ENCODE assay signal across 17 cellular contexts in the genomic region with DNA sequence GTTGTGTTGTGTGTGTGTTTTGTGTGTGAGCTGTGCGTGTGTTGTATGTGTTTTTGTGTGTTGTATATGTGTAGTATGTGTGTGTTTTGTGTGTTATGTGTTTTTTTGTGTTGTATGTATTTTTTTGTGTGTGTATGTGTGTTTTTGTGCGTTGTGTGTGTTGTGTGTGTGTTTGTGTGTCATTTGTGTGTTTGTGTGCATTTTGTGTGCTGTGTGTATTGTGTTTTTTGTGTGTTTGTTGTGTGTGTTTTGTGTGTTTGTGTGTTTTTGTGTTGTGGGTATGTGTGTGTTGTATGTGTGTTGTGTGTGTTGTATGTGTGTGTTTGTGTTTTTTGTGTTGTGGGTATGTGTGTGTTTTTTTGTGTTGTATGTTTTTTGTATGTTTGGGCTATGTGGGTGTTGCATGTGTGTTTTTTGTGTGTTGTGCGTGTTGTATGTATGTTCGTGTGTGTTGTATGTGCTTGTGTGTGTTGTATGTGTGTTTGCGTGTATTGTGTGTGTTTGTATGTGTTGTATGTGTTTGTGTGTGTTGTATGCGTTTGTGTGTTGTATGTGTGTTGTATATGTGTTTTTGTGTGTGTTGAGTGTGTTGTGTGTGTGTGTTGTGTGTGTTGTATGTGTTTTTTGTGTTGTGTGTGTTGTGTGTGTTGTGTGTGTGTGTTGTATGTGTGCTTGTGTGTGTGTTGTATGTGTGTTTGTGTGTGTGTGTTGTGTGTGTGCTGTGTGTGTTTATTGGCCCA.
"Had no signal": no experiment of that assay in that cellular context is flagged by ENCODE, and none has a peak within 500 bp of the region (broad histone marks: within the 10 kb centered on the region; RNA-seq: fewer than 3 reads in every experiment).

No MANE protein-coding gene starts in this region.

- DNase-seq: activated CD4-positive, alpha-beta T cell treated with anti-CD3 and anti-CD28 coated beads, Interleukin-2, amount 10 ng/mL, durations not matched to agents 7 days and 5 days; activated CD4-positive, CD25-positive, alpha-beta regulatory T cell; activated naive CD4-positive, alpha-beta T cell; activated naive CD8-positive, alpha-beta T cell treated with anti-CD3 and anti-CD28 coated beads, Interleukin-2, amount 10 ng/mL, durations not matched to agents 7 days and 5 days; anterior cingulate cortex; effector memory CD8-positive, alpha-beta T cell; left ventricle myocardium superior; nucleus accumbens; small intestine; stimulated activated CD4-positive, alpha-beta T cell treated with anti-CD3 and anti-CD28 coated beads, Interleukin-4, amount 100 ng/mL, for 24 hours; stimulated activated naive CD4-positive, alpha-beta T cell; upper lobe of left lung had no signal

- H3K4me1 Mint-ChIP-seq: activated CD4-positive, alpha-beta T cell treated with anti-CD3 and anti-CD28 coated beads, Interleukin-2, amount 10 ng/mL, durations not matched to agents 7 days and 5 days; activated naive CD8-positive, alpha-beta T cell treated with anti-CD3 and anti-CD28 coated beads, Interleukin-2, amount 10 ng/mL, durations not matched to agents 7 days and 5 days had no signal

- H3K79me2 ChIP-seq: hepatocyte had no signal

- H3K4me3 Mint-ChIP-seq: activated CD4-positive, alpha-beta T cell treated with anti-CD3 and anti-CD28 coated beads, Interleukin-2, amount 10 ng/mL, durations not matched to agents 7 days and 5 days; activated naive CD8-positive, alpha-beta T cell treated with anti-CD3 and anti-CD28 coated beads, Interleukin-2, amount 10 ng/mL, durations not matched to agents 7 days and 5 days; dendritic cell treated with granulocyte-macrophage colony-stimulating factor and Interleukin-4, amounts not matched to agents 40 ng/mL and 50 ng/mL, for 4 days; effector memory CD8-positive, alpha-beta T cell; natural killer cell treated with Interleukin-12 subunit alpha and Interleukin-12 subunit beta and Interleukin-15 and Interleukin-18, amount 100 ng/mL, for 72 hours had no signal

- H2AFZ ChIP-seq: hepatocyte had no signal

- H3K27ac Mint-ChIP-seq: activated CD4-positive, alpha-beta T cell treated with anti-CD3 and anti-CD28 coated beads, Interleukin-2, amount 10 ng/mL, durations not matched to agents 7 days and 5 days; activated naive CD8-positive, alpha-beta T cell treated with anti-CD3 and anti-CD28 coated beads, Interleukin-2, amount 10 ng/mL, durations not matched to agents 7 days and 5 days; dendritic cell treated with granulocyte-macrophage colony-stimulating factor and Interleukin-4, amounts not matched to agents 40 ng/mL and 50 ng/mL, for 4 days; effector memory CD8-positive, alpha-beta T cell; natural killer cell treated with Interleukin-12 subunit alpha and Interleukin-12 subunit beta and Interleukin-15 and Interleukin-18, amount 100 ng/mL, for 72 hours; progenitor cell of endocrine pancreas had no signal

- ATAC-seq: effector memory CD8-positive, alpha-beta T cell; left ventricle myocardium superior; natural killer cell treated with Interleukin-12 subunit alpha and Interleukin-12 subunit beta and Interleukin-15 and Interleukin-18, amount 100 ng/mL, for 72 hours; right cardiac atrium had no signal

- H3K36me3 ChIP-seq: upper lobe of left lung had no signal

- H3K4me3 ChIP-seq: hepatocyte, upper lobe of left lung had no signal

- H3K36me3 Mint-ChIP-seq: activated naive CD8-positive, alpha-beta T cell treated with anti-CD3 and anti-CD28 coated beads, Interleukin-2, amount 10 ng/mL, durations not matched to agents 7 days and 5 days; natural killer cell treated with Interleukin-12 subunit alpha and Interleukin-12 subunit beta and Interleukin-15 and Interleukin-18, amount 100 ng/mL, for 72 hours had no signal

- H3K27me3 ChIP-seq: hepatocyte, upper lobe of left lung had no signal

- H3K27me3 Mint-ChIP-seq: dendritic cell treated with granulocyte-macrophage colony-stimulating factor and Interleukin-4, amounts not matched to agents 40 ng/mL and 50 ng/mL, for 4 days; effector memory CD8-positive, alpha-beta T cell had no signal

- H3K27ac ChIP-seq: hepatocyte, upper lobe of left lung had no signal

- H3K9me3 ChIP-seq: upper lobe of left lung had no signal

- H3K4me1 ChIP-seq: upper lobe of left lung had no signal

- H3K4me2 ChIP-seq: hepatocyte had no signal

- FAIRE-seq: small intestine had no signal

- H3K9me3 Mint-ChIP-seq: activated CD4-positive, alpha-beta T cell treated with anti-CD3 and anti-CD28 coated beads, Interleukin-2, amount 10 ng/mL, durations not matched to agents 7 days and 5 days; activated naive CD8-positive, alpha-beta T cell treated with anti-CD3 and anti-CD28 coated beads, Interleukin-2, amount 10 ng/mL, durations not matched to agents 7 days and 5 days; dendritic cell treated with granulocyte-macrophage colony-stimulating factor and Interleukin-4, amounts not matched to agents 40 ng/mL and 50 ng/mL, for 4 days; effector memory CD8-positive, alpha-beta T cell; natural killer cell treated with Interleukin-12 subunit alpha and Interleukin-12 subunit beta and Interleukin-15 and Interleukin-18, amount 100 ng/mL, for 72 hours had no signal
